In genomic region chr5:165956854-165957253, GRCh38 we compare ENCODE assay signal across 3 cellular contexts.
"Had no signal": no experiment of that assay in that cellular context is flagged by ENCODE, and none has a peak within 500 bp of the region (broad histone marks: within the 10 kb centered on the region; RNA-seq: fewer than 3 reads in every experiment).

No MANE protein-coding gene starts in this region.

- H3K4me3 ChIP-seq: GM12878 had no signal

- DNase-seq: GDM1, GF-D8 had no signal

- ATAC-seq: GM12878 had no signal
